In genomic region chr9:131228096-131228495, GRCh38 we compare ENCODE assay signal across 1 cellular context.
TF ChIP-seq lines count a peak whose summit lies in the region.

No MANE protein-coding gene starts in this region.

TF ChIP-seq in H1, 55 proteins besides CTCF, POLR2A, EP300 and RAD21:
- TF ChIP-seq BCL11A (IDR thresholded peaks at IDR 0.05; ENCODE audit: low read depth in 2 of 2, low read length in 2 of 2) (no peak), POU5F1 (IDR thresholded peaks at IDR 0.05; ENCODE audit: low read depth, low read length) (no peak), SP2 (IDR thresholded peaks at IDR 0.05; ENCODE audit: low read length) (no peak), CHD2 (IDR thresholded peaks at IDR 0.05; ENCODE audit: low read length) (no peak), CEBPB (IDR thresholded peaks at IDR 0.05; ENCODE audit: low read depth, low read length) (no peak), PHF8 (conservative IDR thresholded peaks at IDR 0.05; ENCODE audit: low read depth, low read length) (no peak), HDAC2 (IDR thresholded peaks at IDR 0.05; ENCODE audit: borderline replicate concordance in 1 of 2, low read depth in 2 of 2, low read length in 2 of 2) (no peak), CHD7 (IDR thresholded peaks at IDR 0.05; ENCODE audit: insufficient replicate concordance, low read length) (no peak), E2F6 (IDR thresholded peaks at IDR 0.05) (no peak), SIRT6 (IDR thresholded peaks at IDR 0.05; ENCODE audit: low read length) (no peak), USF2 (IDR thresholded peaks at IDR 0.05; ENCODE audit: low read length) (no peak), CHD1 (IDR thresholded peaks at IDR 0.05; ENCODE audit: low read depth, low read length) (no peak)
